18 cellular contexts compared by ENCODE assay signal in the genomic region with DNA sequence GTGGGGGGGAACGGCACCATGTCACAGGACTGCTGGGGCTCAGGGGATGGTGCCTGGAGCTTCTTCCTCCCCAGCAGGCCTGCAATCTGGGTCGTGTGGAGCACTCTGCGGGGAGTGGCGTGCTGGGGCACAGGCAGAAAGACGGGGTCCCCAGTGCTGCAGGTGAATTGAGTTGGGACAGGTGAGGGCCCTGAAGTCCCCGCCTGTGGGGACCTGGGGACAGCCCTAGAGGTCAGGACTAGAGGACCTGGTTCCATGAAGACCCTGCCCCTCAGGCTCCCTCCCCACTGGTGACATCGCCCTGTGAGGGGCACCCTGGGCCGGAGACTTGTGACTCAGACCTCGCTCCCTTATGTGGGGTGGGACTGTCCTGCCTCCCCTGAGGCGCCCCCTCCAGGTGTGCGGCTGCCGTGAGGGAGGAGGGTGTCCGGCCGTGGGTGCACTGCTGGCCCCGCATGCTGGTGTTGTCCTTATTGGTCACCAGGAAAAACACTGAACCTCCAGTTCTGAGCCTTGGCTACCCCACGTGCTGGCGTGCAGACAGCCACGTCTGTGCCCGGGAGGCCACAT. TPM values are rescaled to one million over a fixed set of nuclear protein-coding genes. Genes with fewer than 3 reads are reported as not detected.
"Had no signal": no experiment of that assay in that cellular context is flagged by ENCODE, and none has a peak within 500 bp of the region (broad histone marks: within the 10 kb centered on the region; RNA-seq: fewer than 3 reads in every experiment).

No MANE protein-coding gene starts in this region.

RNA-seq across cellular contexts. Expression of a gene that starts 3.9 kb away (rescaled TPM):
- total RNA-seq: activated CD4-positive, alpha-beta memory T cell treated with anti-CD3 and anti-CD28 coated beads for 36 hours; activated CD4-positive, alpha-beta T cell treated with anti-CD3 and anti-CD28 coated beads for 36 hours; activated CD4-positive, alpha-beta T cell treated with anti-CD3 and anti-CD28 coated beads, Interleukin-2, amount 10 ng/mL, durations not matched to agents 24 days and 14 days; activated CD8-positive, alpha-beta memory T cell treated with anti-CD3 and anti-CD28 coated beads for 36 hours; activated CD8-positive, alpha-beta memory T cell treated with anti-CD3 and anti-CD28 coated beads, Interleukin-2, amount 10 ng/mL, durations not matched to agents 7 days and 5 days; activated CD8-positive, alpha-beta T cell treated with anti-CD3 and anti-CD28 coated beads, Interleukin-2, amount 10 ng/mL, durations not matched to agents 7 days and 5 days; activated T-helper 1 cell treated with anti-CD3 and anti-CD28 coated beads, Interleukin-12 subunit alpha, Interleukin-12 subunit beta, Interleukin-2, Interleukin-4 antibody, amounts not matched to agents 30 ng/mL and 10 ng/mL and 1 ng/mL, durations not matched to agents 14 hours and 24 hours and 36 hours; activated T-helper 2 cell treated with anti-CD3 and anti-CD28 coated beads, Interferon-gamma antibody, Interleukin-2, Interleukin-4, amounts not matched to agents 10 μg/mL and 5 μg/mL and 100 μg/mL, durations not matched to agents 14 hours and 24 hours and 36 hours; chondrocyte; dermis microvascular lymphatic vessel endothelial cell; endothelial cell of umbilical vein; fibroblast of lung; fibroblast of villous mesenchyme; glomerular endothelial cell; T-helper 1 cell treated with Interleukin-12 subunit alpha and Interleukin-12 subunit beta and Interleukin-4 antibody, amounts not matched to agents 30 ng/mL and 1 ng/mL, for 36 hours had no signal
- polyA plus RNA-seq: endothelial cell of umbilical vein, fibroblast of lung had no signal

RNA-seq across cellular contexts. Expression of a gene that starts 11.5 kb away (rescaled TPM):
- total RNA-seq: activated CD4-positive, alpha-beta memory T cell treated with anti-CD3 and anti-CD28 coated beads for 36 hours; activated CD4-positive, alpha-beta T cell treated with anti-CD3 and anti-CD28 coated beads for 36 hours; activated CD4-positive, alpha-beta T cell treated with anti-CD3 and anti-CD28 coated beads, Interleukin-2, amount 10 ng/mL, durations not matched to agents 24 days and 14 days; activated CD8-positive, alpha-beta memory T cell treated with anti-CD3 and anti-CD28 coated beads for 36 hours; activated CD8-positive, alpha-beta memory T cell treated with anti-CD3 and anti-CD28 coated beads, Interleukin-2, amount 10 ng/mL, durations not matched to agents 7 days and 5 days; activated CD8-positive, alpha-beta T cell treated with anti-CD3 and anti-CD28 coated beads, Interleukin-2, amount 10 ng/mL, durations not matched to agents 7 days and 5 days; activated T-helper 1 cell treated with anti-CD3 and anti-CD28 coated beads, Interleukin-12 subunit alpha, Interleukin-12 subunit beta, Interleukin-2, Interleukin-4 antibody, amounts not matched to agents 30 ng/mL and 10 ng/mL and 1 ng/mL, durations not matched to agents 14 hours and 24 hours and 36 hours; activated T-helper 2 cell treated with anti-CD3 and anti-CD28 coated beads, Interferon-gamma antibody, Interleukin-2, Interleukin-4, amounts not matched to agents 10 μg/mL and 5 μg/mL and 100 μg/mL, durations not matched to agents 14 hours and 24 hours and 36 hours; adrenal gland; aorta; chondrocyte; dermis microvascular lymphatic vessel endothelial cell; endothelial cell of umbilical vein; fibroblast of lung; fibroblast of villous mesenchyme; glomerular endothelial cell; T-helper 1 cell treated with Interleukin-12 subunit alpha and Interleukin-12 subunit beta and Interleukin-4 antibody, amounts not matched to agents 30 ng/mL and 1 ng/mL, for 36 hours had no signal
- polyA plus RNA-seq: endothelial cell of umbilical vein, fibroblast of lung had no signal

RNA-seq across cellular contexts. Expression of a gene that starts 14.4 kb away (rescaled TPM):
- total RNA-seq: activated CD4-positive, alpha-beta memory T cell treated with anti-CD3 and anti-CD28 coated beads for 36 hours; activated CD4-positive, alpha-beta T cell treated with anti-CD3 and anti-CD28 coated beads for 36 hours; activated CD4-positive, alpha-beta T cell treated with anti-CD3 and anti-CD28 coated beads, Interleukin-2, amount 10 ng/mL, durations not matched to agents 24 days and 14 days; activated CD8-positive, alpha-beta memory T cell treated with anti-CD3 and anti-CD28 coated beads for 36 hours; activated CD8-positive, alpha-beta memory T cell treated with anti-CD3 and anti-CD28 coated beads, Interleukin-2, amount 10 ng/mL, durations not matched to agents 7 days and 5 days; activated CD8-positive, alpha-beta T cell treated with anti-CD3 and anti-CD28 coated beads, Interleukin-2, amount 10 ng/mL, durations not matched to agents 7 days and 5 days; activated T-helper 1 cell treated with anti-CD3 and anti-CD28 coated beads, Interleukin-12 subunit alpha, Interleukin-12 subunit beta, Interleukin-2, Interleukin-4 antibody, amounts not matched to agents 30 ng/mL and 10 ng/mL and 1 ng/mL, durations not matched to agents 14 hours and 24 hours and 36 hours; activated T-helper 2 cell treated with anti-CD3 and anti-CD28 coated beads, Interferon-gamma antibody, Interleukin-2, Interleukin-4, amounts not matched to agents 10 μg/mL and 5 μg/mL and 100 μg/mL, durations not matched to agents 14 hours and 24 hours and 36 hours; chondrocyte; dermis microvascular lymphatic vessel endothelial cell; endothelial cell of umbilical vein; fibroblast of lung; fibroblast of villous mesenchyme; glomerular endothelial cell; T-helper 1 cell treated with Interleukin-12 subunit alpha and Interleukin-12 subunit beta and Interleukin-4 antibody, amounts not matched to agents 30 ng/mL and 1 ng/mL, for 36 hours had no signal
- polyA plus RNA-seq: endothelial cell of umbilical vein, fibroblast of lung had no signal

RNA-seq across cellular contexts. Expression of a gene that starts 19.3 kb away (rescaled TPM):
- total RNA-seq: activated CD4-positive, alpha-beta memory T cell treated with anti-CD3 and anti-CD28 coated beads for 36 hours; activated CD4-positive, alpha-beta T cell treated with anti-CD3 and anti-CD28 coated beads for 36 hours; activated CD4-positive, alpha-beta T cell treated with anti-CD3 and anti-CD28 coated beads, Interleukin-2, amount 10 ng/mL, durations not matched to agents 24 days and 14 days; activated CD8-positive, alpha-beta memory T cell treated with anti-CD3 and anti-CD28 coated beads for 36 hours; activated CD8-positive, alpha-beta memory T cell treated with anti-CD3 and anti-CD28 coated beads, Interleukin-2, amount 10 ng/mL, durations not matched to agents 7 days and 5 days; activated CD8-positive, alpha-beta T cell treated with anti-CD3 and anti-CD28 coated beads, Interleukin-2, amount 10 ng/mL, durations not matched to agents 7 days and 5 days; activated T-helper 1 cell treated with anti-CD3 and anti-CD28 coated beads, Interleukin-12 subunit alpha, Interleukin-12 subunit beta, Interleukin-2, Interleukin-4 antibody, amounts not matched to agents 30 ng/mL and 10 ng/mL and 1 ng/mL, durations not matched to agents 14 hours and 24 hours and 36 hours; activated T-helper 2 cell treated with anti-CD3 and anti-CD28 coated beads, Interferon-gamma antibody, Interleukin-2, Interleukin-4, amounts not matched to agents 10 μg/mL and 5 μg/mL and 100 μg/mL, durations not matched to agents 14 hours and 24 hours and 36 hours; body of pancreas; chondrocyte; dermis microvascular lymphatic vessel endothelial cell; endothelial cell of umbilical vein; fibroblast of lung; fibroblast of villous mesenchyme; glomerular endothelial cell; T-helper 1 cell treated with Interleukin-12 subunit alpha and Interleukin-12 subunit beta and Interleukin-4 antibody, amounts not matched to agents 30 ng/mL and 1 ng/mL, for 36 hours had no signal
- polyA plus RNA-seq: endothelial cell of umbilical vein, fibroblast of lung had no signal
